ENCODE assay signal across 8 cellular contexts in the genomic region with DNA sequence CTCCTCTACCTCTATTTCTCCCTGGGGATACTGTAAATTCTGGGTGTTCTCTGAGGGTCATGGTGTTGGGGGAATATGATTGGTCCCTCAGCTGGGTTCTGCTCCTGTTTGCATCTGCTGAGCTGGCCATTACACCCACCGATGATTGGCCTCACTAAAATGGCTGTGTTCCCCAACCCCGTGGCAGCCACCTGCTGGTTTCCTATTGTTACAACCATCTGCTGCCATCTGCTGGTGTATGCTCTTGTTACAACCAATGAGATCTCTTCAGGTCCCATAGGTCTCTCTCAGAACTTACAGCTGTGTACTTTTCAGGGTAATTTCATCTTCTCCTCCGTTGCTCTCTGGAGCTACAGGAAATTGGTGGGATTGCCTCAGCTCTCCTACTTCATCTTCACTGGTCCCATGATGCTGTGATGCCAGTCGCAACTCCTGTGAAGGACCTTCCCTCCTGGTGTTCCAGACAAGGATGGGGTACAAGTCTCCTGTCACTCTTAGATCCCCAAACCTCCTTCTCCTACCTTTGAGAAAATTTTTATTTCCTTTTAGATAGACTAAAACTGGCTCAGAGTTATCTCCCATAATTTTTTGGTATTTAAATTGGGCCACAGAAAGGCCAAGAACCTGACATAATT.
DNase-seq lines count a peak whose midpoint lies in the region; ATAC-seq, FAIRE-seq and TF ChIP-seq lines count a peak whose summit lies in the region.

No MANE protein-coding gene starts in this region.

- H3K9me3 ChIP-seq in WERI-Rb-1 (ENCODE audit: severe bottlenecking), result no peaks in the 10 kb centered on the region

- no peaks in the 10 kb centered on the region for H3K27me3 ChIP-seq in WERI-Rb-1 (ENCODE audit: insufficient read depth, low read depth, severe bottlenecking)

- FAIRE-seq in islet of Langerhans (lab: Jason Lieb, UNC), result peak; percentile 79

- ATAC-seq in GM19025 (IDR thresholded peaks at IDR 0.05; ENCODE audit: low read depth, unreplicated experiment) (peak; percentile 99), HG03139 (IDR thresholded peaks at IDR 0.05; ENCODE audit: unreplicated experiment) (peak; percentile 99)

- no peaks in the 10 kb centered on the region for H3K36me3 ChIP-seq in WERI-Rb-1

- peak; percentile 80 for DNase-seq in AG10803 (ENCODE audit: low read depth)
- DNase-seq in NCI-H2196 treated with DMSO at 0.1 percent for 48 hours (lab: John Stamatoyannopoulos, UW; ENCODE audit: unreplicated experiment), result peak; percentile 35
- peak; percentile 87 for DNase-seq in WERI-Rb-1
- DNase-seq in T47D (ENCODE audit: low read depth in 1 of 2, low spot score in 1 of 2), result peak; percentile 13 to 85
- DNase-seq in stimulated activated CD4-positive, alpha-beta T cell treated with anti-CD3 and anti-CD28 coated beads, Interleukin-1b, Interleukin-23, amount 100 ng/mL, for 1 hour (ENCODE audit: low read depth in 2 of 2), result peak; percentile 41 to 47

- H3K4me3 ChIP-seq in AG10803 (ENCODE audit: low read length), result no peak overlapping the region
- no peak overlapping the region for H3K4me3 ChIP-seq in WERI-Rb-1 (ENCODE audit: low read depth, low read length)

- peak; percentile 95 for TF ChIP-seq CTCF in AG10803 (conservative IDR thresholded peaks at IDR 0.05; ENCODE audit: low read length)
- peak; percentile 84 for TF ChIP-seq CTCF in WERI-Rb-1 (IDR thresholded peaks at IDR 0.05; ENCODE audit: low read depth, low read length)

- in situ Hi-C loops in T47D (cut with HindIII; ENCODE audit: low pct_unique_long_range_greater_than_20kb, low sequenced_read_pairs), result no loop called here

- no peak overlapping the region for H3K27ac ChIP-seq in WERI-Rb-1

Comparison
In these comparisons a context has a peak if more than half of its experiments do, and no peak if none do; other contexts are left out.
1. DNase-seq: peak in every context shown above with its lines; median percentile 87 in WERI-Rb-1; 80 in AG10803; 49 in T47D; 44 in stimulated activated CD4-positive, alpha-beta T cell treated with anti-CD3 and anti-CD28 coated beads, Interleukin-1b, Interleukin-23, amount 100 ng/mL, for 1 hour; 35 in NCI-H2196 treated with DMSO at 0.1 percent for 48 hours.